In the genomic region with DNA sequence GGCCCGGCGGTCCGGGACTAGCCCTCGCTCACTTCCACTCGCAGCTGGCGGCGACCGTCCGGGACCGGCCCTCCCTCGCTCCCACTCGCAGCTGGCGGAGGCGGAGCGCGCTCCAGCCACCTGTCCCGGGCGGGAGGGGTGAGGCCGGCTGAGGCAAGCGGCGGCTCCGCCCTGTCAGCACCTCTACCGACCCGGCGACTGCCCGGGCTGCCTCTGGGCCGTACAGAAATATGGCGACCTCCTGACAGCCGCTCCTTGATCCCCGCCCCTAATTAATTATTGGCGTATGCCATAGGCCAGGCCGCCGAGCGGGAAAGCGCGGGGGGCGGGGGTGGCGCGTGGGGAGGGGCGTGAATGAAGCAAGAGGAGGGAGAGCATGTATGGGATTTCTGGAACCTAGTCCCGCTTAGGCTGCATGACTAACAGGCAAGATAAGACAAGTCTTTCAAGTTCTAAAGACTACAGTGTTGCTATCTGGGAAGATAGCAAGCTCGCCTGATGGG, we compare ENCODE assay signal across 8 cellular contexts. TPM values are rescaled to one million over a fixed set of nuclear protein-coding genes. Genes with fewer than 3 reads are reported as not detected.
DNase-seq lines count a peak whose midpoint lies in the region; ATAC-seq and TF ChIP-seq lines count a peak whose summit lies in the region.

A gene (minus strand): TSS at position 200 of the 503 bp plus-strand sequence. CDS start 243 bp downstream, outside the sequence.

- H3K4me3 ChIP-seq in epithelial cell of esophagus (ENCODE audit: low read length), result peak within 1 kb of the TSS; percentile 56

- H3K36me3 Mint-ChIP-seq in mesothelial cell of epicardium, result peaks cover 3% of the 10 kb centered on the region

- peak; percentile 40 for DNase-seq in AG08395 (ENCODE audit: low spot score)
- DNase-seq in GM19240 (ENCODE audit: insufficient read length, low spot score), result peak; percentile 5
- peak; percentile 92 for DNase-seq in NCI-H82 (lab: John Stamatoyannopoulos, UW)
- peak; percentile 41 for DNase-seq in activated T-cell treated with anti-CD3 and anti-CD28 coated beads for 4 hours
- DNase-seq in epithelial cell of esophagus (ENCODE audit: low read depth), result peak; percentile 92
- DNase-seq in mesothelial cell of epicardium (ENCODE audit: low spot score in 2 of 2, unreplicated experiment in 2 of 2), result peak; percentile 33 to 56
- peak; percentile 14 for DNase-seq in stimulated activated CD8-positive, alpha-beta memory T cell treated with anti-CD3 and anti-CD28 coated beads, Interleukin-15, amount 100 ng/mL, for 24 hours (ENCODE audit: low read depth)

- H3K4me1 Mint-ChIP-seq in mesothelial cell of epicardium, result peaks cover 8% of the 10 kb centered on the region

- peaks cover 34% of the 10 kb centered on the region for H3K9me3 Mint-ChIP-seq in mesothelial cell of epicardium

- ATAC-seq in HG03469 (IDR thresholded peaks at IDR 0.05; ENCODE audit: unreplicated experiment), result peak; percentile 59

- TF ChIP-seq CTCF in epithelial cell of esophagus (IDR thresholded peaks at IDR 0.05; ENCODE audit: insufficient read depth, low read depth, low read length, missing control alignments) (no peak), mesothelial cell of epicardium (IDR thresholded peaks at IDR 0.05; ENCODE audit: unreplicated experiment) (no peak)

- H3K4me3 Mint-ChIP-seq in mesothelial cell of epicardium, result peak within 1 kb of the TSS; percentile 86

- no peaks in the 10 kb centered on the region for H3K27me3 Mint-ChIP-seq in mesothelial cell of epicardium (ENCODE audit: low read depth)

- H3K27ac Mint-ChIP-seq in mesothelial cell of epicardium, result peak within 1 kb of the TSS; percentile 77

RNA-seq across cellular contexts. Expression of the gene that starts here (rescaled TPM):
- 22.2 to 23.0 TPM (median 22.9 TPM) in 3 replicates for total RNA-seq in mesothelial cell of epicardium

Comparison
In these comparisons a context has a peak if more than half of its experiments do, and no peak if none do; other contexts are left out.
1. Peak in every context shown above with its lines: DNase-seq, ATAC-seq and H3K4me3 ChIP-seq.
2. DNase-seq: peak in every context shown above with its lines; median percentile 92 in NCI-H82; 92 in epithelial cell of esophagus; 44 in mesothelial cell of epicardium; 41 in activated T-cell treated with anti-CD3 and anti-CD28 coated beads for 4 hours; 40 in AG08395; 14 in stimulated activated CD8-positive, alpha-beta memory T cell treated with anti-CD3 and anti-CD28 coated beads, Interleukin-15, amount 100 ng/mL, for 24 hours; 5 in GM19240.